Comparison of ENCODE assay signal across 9 cellular contexts in genomic region chr6:90103056-90103793, GRCh38.
DNase-seq lines count a peak whose midpoint lies in the region; ATAC-seq, FAIRE-seq and TF ChIP-seq lines count a peak whose summit lies in the region.
"Had no signal": no experiment of that assay in that cellular context is flagged by ENCODE, and none has a peak within 500 bp of the region (broad histone marks: within the 10 kb centered on the region; RNA-seq: fewer than 3 reads in every experiment).

No MANE protein-coding gene starts in this region.

- H2AFZ ChIP-seq in HepG2 (ENCODE audit: low read length), result no peak overlapping the region

- H3K27me3 ChIP-seq in HepG2 (ENCODE audit: control insufficient read depth in 1 of 2, insufficient read depth in 2 of 2, low read length in 2 of 2) (no peaks in the 10 kb centered on the region), tibial nerve (no peaks in the 10 kb centered on the region), esophagus muscularis mucosa (no peaks in the 10 kb centered on the region)

- no peak overlapping the region for H3K9ac ChIP-seq in HepG2 (ENCODE audit: insufficient read depth, low read depth, low read length)

- DNase-seq in NCI-H345 (lab: John Stamatoyannopoulos, UW), result peak; percentile 24
- no peak for DNase-seq in NCI-H345 treated with DMSO at 0.1 percent for 48 hours (lab: John Stamatoyannopoulos, UW; ENCODE audit: unreplicated experiment)
- DNase-seq in NOMO-1 treated with dmso at 0.1 percent for 144 hours (lab: John Stamatoyannopoulos, UW; ENCODE audit: unreplicated experiment), result peak; percentile 60
- peak; percentile 43 for DNase-seq in HepG2 (ENCODE audit: low spot score)
- DNase-seq in NCI-H82 treated with DMSO at 0.1 percent for 48 hours (lab: John Stamatoyannopoulos, UW; ENCODE audit: unreplicated experiment), result no peak
- DNase-seq in tibial nerve (ENCODE audit: low spot score in 2 of 2), result no peak
- no peak for DNase-seq in esophagus muscularis mucosa (ENCODE audit: extremely low spot score)

- H3K4me3 ChIP-seq in HepG2 (replicated peaks in 1 of 3; ENCODE audit: insufficient read depth in 1 of 3, low read depth in 2 of 3, low read length in 3 of 3), result no peak overlapping the region
- no peak overlapping the region for H3K4me3 ChIP-seq in tibial nerve
- no peak overlapping the region for H3K4me3 ChIP-seq in esophagus muscularis mucosa
- H3K4me3 ChIP-seq: SK-N-MC had no signal

- CTCF ChIA-PET in HepG2 (lab: Yijun Ruan, JAX; ENCODE audit: low intra/inter-chr PET ratio, low total read pairs), result no interaction called here

- no peak for TF ChIP-seq RAD21 in HepG2 (CRISPR knock-in tag; IDR thresholded peaks at IDR 0.05)

- H3K4me1 ChIP-seq in HepG2 (ENCODE audit: insufficient read depth, low read length), result 0 out of 2 replicates have a peak, but pooled peaks cover 5% of the 10 kb centered on the region
- H3K4me1 ChIP-seq in tibial nerve, result peaks cover 0 to 24% (median 7%) of the 10 kb centered on the region in 4 donors
- H3K4me1 ChIP-seq in esophagus muscularis mucosa, result peaks cover 6 to 17% (median 11%) of the 10 kb centered on the region in 4 donors

- TF ChIP-seq CTCF in HepG2 (CRISPR knock-in tag; IDR thresholded peaks at IDR 0.05) (no peak), tibial nerve (IDR thresholded peaks at IDR 0.05) (no peak), esophagus muscularis mucosa (IDR thresholded peaks at IDR 0.05) (no peak)

- no peaks in the 10 kb centered on the region for H3K36me3 ChIP-seq in HepG2 (replicated peaks in 1 of 2; ENCODE audit: control insufficient read depth in 1 of 2, insufficient read depth in 2 of 2, low read length in 2 of 2)
- H3K36me3 ChIP-seq in tibial nerve, result no peaks in the 10 kb centered on the region
- H3K36me3 ChIP-seq in esophagus muscularis mucosa, result no peaks in the 10 kb centered on the region

- H3K4me2 ChIP-seq in HepG2 (ENCODE audit: low read depth, low read length), result no peak overlapping the region

- H3K27ac ChIP-seq in HepG2 (ENCODE audit: extremely low read length, insufficient read depth, low read length), result no peak overlapping the region
- H3K27ac ChIP-seq in tibial nerve, result no peak overlapping the region
- H3K27ac ChIP-seq in esophagus muscularis mucosa (replicated peaks in 1 of 4), result no peak overlapping the region
- H3K27ac ChIP-seq: SK-N-MC had no signal

- POLR2A ChIA-PET in HepG2 (lab: Yijun Ruan, JAX), result no interaction called here

- intact Hi-C loops in HepG2 (cut with micrococcal nuclease; ENCODE audit: unreplicated experiment), result no loop called here
- intact Hi-C loops in esophagus muscularis mucosa (cut with DNase I), result no loop called here

- TF ChIP-seq POLR2A in HepG2 (IDR thresholded peaks at IDR 0.05; ENCODE audit: insufficient read depth in 1 of 2, low read depth in 2 of 2, low read length in 2 of 2) (no peak), tibial nerve (IDR thresholded peaks at IDR 0.05) (no peak), esophagus muscularis mucosa (IDR thresholded peaks at IDR 0.05; ENCODE audit: low read depth) (no peak)

- peak in 1 of 2 experiments; percentile 32; a peak in 1 of 4 replicates for TF ChIP-seq EP300 in HepG2 (IDR thresholded peaks at IDR 0.05; ENCODE audit: low read depth in 2 of 2, low read length in 2 of 2)
- no peak for TF ChIP-seq EP300 in HepG2 (CRISPR knock-in tag; IDR thresholded peaks at IDR 0.05; ENCODE audit: borderline replicate concordance)
- peak in 1 of 2 donors; percentile 66 for TF ChIP-seq EP300 in tibial nerve (IDR thresholded peaks at IDR 0.05)
- TF ChIP-seq EP300 in esophagus muscularis mucosa (IDR thresholded peaks at IDR 0.05), result no peak

- no peaks in the 10 kb centered on the region for H3K79me2 ChIP-seq in HepG2 (ENCODE audit: insufficient read depth, low read length)

- no TSS peak for BruUV-seq in HepG2 (replicated peaks; lab: Mats Ljungman, UMichigan)

- in situ Hi-C loops in HepG2 (cut with HindIII; ENCODE audit: extremely low pct_ligation_motif_present, low pct_unique_long_range_greater_than_20kb), result no loop called here

- no peak for FAIRE-seq in HepG2 (lab: Jason Lieb, UNC)

- H4K20me1 ChIP-seq in HepG2 (ENCODE audit: insufficient read depth, low read length), result no peaks in the 10 kb centered on the region

- WGBS in HepG2 (ENCODE audit: low lambda C conversion rate), result 12% methylated on average over 13 of the region's 13 CpGs
- WGBS in tibial nerve, 2 donors, result 61 to 80% methylated on average over 13 of the region's 13 CpGs
- WGBS in esophagus muscularis mucosa, result 87% methylated on average over 13 of the region's 13 CpGs

- no peaks in the 10 kb centered on the region for H3K9me3 ChIP-seq in HepG2 (ENCODE audit: low read length)
- no peaks in the 10 kb centered on the region for H3K9me3 ChIP-seq in tibial nerve
- no peaks in the 10 kb centered on the region for H3K9me3 ChIP-seq in esophagus muscularis mucosa

- ATAC-seq in HG02759 (IDR thresholded peaks at IDR 0.05; ENCODE audit: unreplicated experiment) (peak; percentile 76), HepG2 (no peak; the same call in 2 of the 3 replicates)

TF ChIP-seq in HepG2, 621 proteins besides CTCF, POLR2A, EP300 and RAD21 (continues in another document):
- TF ChIP-seq NCOA2 (CRISPR knock-in tag; IDR thresholded peaks at IDR 0.05) (no peak), TEAD3 (CRISPR knock-in tag; optimal IDR thresholded peaks at IDR 0.05; ENCODE audit: borderline replicate concordance) (no peak), ARID5B (CRISPR knock-in tag; IDR thresholded peaks at IDR 0.05) (peak; percentile 55), HMG20A (CRISPR knock-in tag; IDR thresholded peaks at IDR 0.05; ENCODE audit: borderline replicate concordance) (peak; percentile 81; the same call in 1 of the 2 replicates), ZNF296 (CRISPR knock-in tag; conservative IDR thresholded peaks at IDR 0.05) (no peak), CHCHD3 (CRISPR knock-in tag; IDR thresholded peaks at IDR 0.05) (no peak), ATF4 (CRISPR knock-in tag; IDR thresholded peaks at IDR 0.05) (peak in 1 of 2 experiments; percentile 28; a peak in 1 of 4 replicates), ZNF558 (CRISPR knock-in tag; IDR thresholded peaks at IDR 0.05; ENCODE audit: borderline replicate concordance) (no peak), SNAI1 (CRISPR knock-in tag; IDR thresholded peaks at IDR 0.05; ENCODE audit: borderline replicate concordance) (no peak), TBX3 (IDR thresholded peaks at IDR 0.05; ENCODE audit: borderline replicate concordance) (peak; percentile 83), FOXA1 (IDR thresholded peaks at IDR 0.05) (peak; percentile 75), FOXA1 (CRISPR knock-in tag; IDR thresholded peaks at IDR 0.05) (peak; percentile 52)
- TF ChIP-seq, protein P1, sequence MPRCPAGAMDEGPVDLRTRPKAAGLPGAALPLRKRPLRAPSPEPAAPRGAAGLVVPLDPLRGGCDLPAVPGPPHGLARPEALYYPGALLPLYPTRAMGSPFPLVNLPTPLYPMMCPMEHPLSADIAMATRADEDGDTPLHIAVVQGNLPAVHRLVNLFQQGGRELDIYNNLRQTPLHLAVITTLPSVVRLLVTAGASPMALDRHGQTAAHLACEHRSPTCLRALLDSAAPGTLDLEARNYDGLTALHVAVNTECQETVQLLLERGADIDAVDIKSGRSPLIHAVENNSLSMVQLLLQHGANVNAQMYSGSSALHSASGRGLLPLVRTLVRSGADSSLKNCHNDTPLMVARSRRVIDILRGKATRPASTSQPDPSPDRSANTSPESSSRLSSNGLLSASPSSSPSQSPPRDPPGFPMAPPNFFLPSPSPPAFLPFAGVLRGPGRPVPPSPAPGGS (CRISPR knock-in tag; IDR thresholded peaks at IDR 0.05), result no peak

Comparison
In these comparisons a context has a peak if more than half of its experiments do, and no peak if none do; other contexts are left out.
1. DNase-seq: peak in NCI-H345 (single experiment), NOMO-1 treated with dmso at 0.1 percent for 144 hours (single experiment) and HepG2 (single experiment); none in NCI-H345 treated with DMSO at 0.1 percent for 48 hours (single experiment), NCI-H82 treated with DMSO at 0.1 percent for 48 hours (single experiment), tibial nerve (0 of 2) and esophagus muscularis mucosa (single experiment).